Comparison of ENCODE assay signal across 8 cellular contexts in genomic region chrX:40172980-40173661, GRCh38.
DNase-seq lines count a peak whose midpoint lies in the region; ATAC-seq and TF ChIP-seq lines count a peak whose summit lies in the region.

No MANE protein-coding gene starts in this region.

- H3K9me3 ChIP-seq in lung (ENCODE audit: control insufficient read depth in 2 of 2, insufficient read depth in 1 of 2, low read length in 1 of 2) (peaks cover 0 to 20% of the 10 kb centered on the region in 2 donors), transverse colon (no peaks in the 10 kb centered on the region)

- H3K4me1 ChIP-seq in lung (ENCODE audit: control insufficient read depth in 2 of 2, insufficient read depth in 2 of 2, low read length in 2 of 2) (peaks cover 0 to 5% of the 10 kb centered on the region in 2 donors), transverse colon (peaks cover 10 to 49% (median 28%) of the 10 kb centered on the region in 4 donors)

- H3K27ac Mint-ChIP-seq in activated naive CD4-positive, alpha-beta T cell treated with anti-CD3 and anti-CD28 coated beads for 36 hours, result peak overlapping the region; percentile 99
- peak overlapping the region; percentile 99 for H3K27ac Mint-ChIP-seq in activated naive CD8-positive, alpha-beta T cell treated with anti-CD3 and anti-CD28 coated beads for 36 hours

- H3K4me3 Mint-ChIP-seq in activated naive CD4-positive, alpha-beta T cell treated with anti-CD3 and anti-CD28 coated beads for 36 hours, result peak overlapping the region; percentile 91
- H3K4me3 Mint-ChIP-seq in activated naive CD8-positive, alpha-beta T cell treated with anti-CD3 and anti-CD28 coated beads for 36 hours, result peak overlapping the region; percentile 90

- ATAC-seq in lung (ENCODE audit: insufficient read depth, low FRiP score), result no peak
- ATAC-seq in HG03095 (IDR thresholded peaks at IDR 0.05; ENCODE audit: unreplicated experiment), result no peak
- ATAC-seq in GM18870 (IDR thresholded peaks at IDR 0.05; ENCODE audit: unreplicated experiment), result no peak

- H3K36me3 Mint-ChIP-seq in activated naive CD4-positive, alpha-beta T cell treated with anti-CD3 and anti-CD28 coated beads for 36 hours (ENCODE audit: low read depth), result peaks cover 5% of the 10 kb centered on the region
- H3K36me3 Mint-ChIP-seq in activated naive CD8-positive, alpha-beta T cell treated with anti-CD3 and anti-CD28 coated beads for 36 hours, result peaks cover 7% of the 10 kb centered on the region

- in situ Hi-C loops in transverse colon (cut with MboI; ENCODE audit: low pct_ligation_motif_present in 1 of 4, low pct_unique_long_range_greater_than_20kb in 1 of 4, low sequenced_read_pairs in 3 of 4), result no loop called here

- no peaks in the 10 kb centered on the region for H3K9me3 Mint-ChIP-seq in activated naive CD4-positive, alpha-beta T cell treated with anti-CD3 and anti-CD28 coated beads for 36 hours
- no peaks in the 10 kb centered on the region for H3K9me3 Mint-ChIP-seq in activated naive CD8-positive, alpha-beta T cell treated with anti-CD3 and anti-CD28 coated beads for 36 hours

- no peak for TF ChIP-seq POLR2A in transverse colon (IDR thresholded peaks at IDR 0.05)

- CTCF ChIA-PET in activated naive CD4-positive, alpha-beta T cell treated with anti-CD3 and anti-CD28 coated beads for 36 hours (lab: Charles Lee), result no interaction called here

- H3K4me1 Mint-ChIP-seq in activated naive CD4-positive, alpha-beta T cell treated with anti-CD3 and anti-CD28 coated beads for 36 hours (ENCODE audit: low read depth), result peaks cover 26% of the 10 kb centered on the region
- peaks cover 41% of the 10 kb centered on the region for H3K4me1 Mint-ChIP-seq in activated naive CD8-positive, alpha-beta T cell treated with anti-CD3 and anti-CD28 coated beads for 36 hours

- H3K27ac ChIP-seq in lung (ENCODE audit: low read depth in 1 of 2, low read length in 1 of 2) (peak overlapping the region; percentile 87 to 93), transverse colon (peak overlapping the region; percentile 93 to 99 (median 98))

- 45 to 73% methylated on average over 14 of the region's 14 CpGs for WGBS in lung, 2 donors
- WGBS in transverse colon (ENCODE audit: low coverage in 1 of 2), 2 donors, result 51% methylated on average over 14 of the region's 14 CpGs; no CpG with 5 or more reads in 1 of the 2 donors

- H3K36me3 ChIP-seq in lung (ENCODE audit: control insufficient read depth in 2 of 2, insufficient read depth in 2 of 2, low read length in 2 of 2) (no peaks in the 10 kb centered on the region), transverse colon (no peaks in the 10 kb centered on the region)

- intact Hi-C loops in activated naive CD4-positive, alpha-beta T cell treated with anti-CD3 and anti-CD28 coated beads for 36 hours (cut with micrococcal nuclease), result loop anchor here (1.0 to 10.0 kb wide), 5 partner anchors 299 to 1366 kb away; partner anchors contain the start of genes DDX3X, MED14 and USP9X
- intact Hi-C loops in transverse colon (cut with DNase I; ENCODE audit: low total_unique reads), result no loop called here

- TF ChIP-seq CTCF in lung (IDR thresholded peaks at IDR 0.05; ENCODE audit: control extremely low read depth, extremely low read depth) (no peak), transverse colon (IDR thresholded peaks at IDR 0.05) (no peak)

- no peak for TF ChIP-seq EP300 in transverse colon (IDR thresholded peaks at IDR 0.05; ENCODE audit: low read depth)

- no peaks in the 10 kb centered on the region for H3K27me3 Mint-ChIP-seq in activated naive CD4-positive, alpha-beta T cell treated with anti-CD3 and anti-CD28 coated beads for 36 hours (ENCODE audit: low read depth)
- H3K27me3 Mint-ChIP-seq in activated naive CD8-positive, alpha-beta T cell treated with anti-CD3 and anti-CD28 coated beads for 36 hours, result no peaks in the 10 kb centered on the region

- H3K4me3 ChIP-seq in lung (no peak overlapping the region), transverse colon (peak overlapping the region in 3 of 4 donors; percentile 35 to 54 (median 37))

- H3K27me3 ChIP-seq in lung (ENCODE audit: control insufficient read depth, insufficient read depth), result peaks cover 7% of the 10 kb centered on the region
- H3K27me3 ChIP-seq in transverse colon, result no peaks in the 10 kb centered on the region

- peak; percentile 6 for DNase-seq in activated naive CD4-positive, alpha-beta T cell treated with anti-CD3 and anti-CD28 coated beads for 36 hours
- no peak for DNase-seq in activated naive CD4-positive, alpha-beta T cell treated with anti-CD3 and anti-CD28 coated beads, Interleukin-2, amount 50 U/mL, for 16 hours
- no peak for DNase-seq in activated naive CD8-positive, alpha-beta T cell treated with anti-CD3 and anti-CD28 coated beads for 36 hours
- no peak for DNase-seq in lung (ENCODE audit: low spot score)
- DNase-seq in transverse colon, result no peak
- no peak for DNase-seq in medulla oblongata (ENCODE audit: extremely low spot score)
